ENCODE assay signal across 10 cellular contexts in the genomic region with DNA sequence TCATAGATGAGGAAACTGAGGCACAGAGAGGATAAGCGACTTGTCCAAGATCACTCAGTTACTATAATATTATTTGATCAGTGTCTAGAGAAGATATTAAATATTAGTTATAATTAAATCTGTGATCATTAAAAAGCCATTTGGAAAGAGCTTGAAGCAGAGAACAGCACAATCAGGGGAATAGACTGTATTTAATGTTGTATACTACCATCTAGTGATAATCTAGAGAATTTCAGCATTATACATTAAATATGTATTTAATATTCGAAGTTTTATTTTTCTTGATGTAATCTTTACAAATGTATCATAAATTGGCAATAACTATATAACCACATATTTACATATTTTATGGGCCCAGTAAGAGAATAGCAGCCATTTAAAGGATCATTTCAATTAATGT. TPM values are rescaled to one million over a fixed set of nuclear protein-coding genes. Genes with fewer than 3 reads are reported as not detected.
A peak's percentile ranks its signal among the peaks of the same experiment; 100 is the strongest.
DNase-seq lines count a peak whose midpoint lies in the region; ATAC-seq and TF ChIP-seq lines count a peak whose summit lies in the region.
"Had no signal": no experiment of that assay in that cellular context is flagged by ENCODE, and none has a peak within 500 bp of the region (broad histone marks: within the 10 kb centered on the region; RNA-seq: fewer than 3 reads in every experiment).

No MANE protein-coding gene starts in this region.

- POLR2A ChIA-PET in RWPE1 (lab: Yijun Ruan, JAX; ENCODE audit: low non-redundant PET), result no interaction called here

- H4K8ac ChIP-seq in mesendoderm (ENCODE audit: low read depth, low read length), result no peak overlapping the region

- WGBS in mesendoderm (ENCODE audit: extremely low coverage, insufficient coverage, low lambda C conversion rate), result no CpG with 5 or more reads among the region's 2 CpGs

- H2BK15ac ChIP-seq in mesendoderm (replicated peaks; ENCODE audit: low read depth), result no peak overlapping the region

- H3K27me3 ChIP-seq in mesendoderm (ENCODE audit: insufficient read depth, low read length, poor library complexity), result no peaks in the 10 kb centered on the region
- H3K27me3 ChIP-seq: SJSA1 had no signal

- no peak overlapping the region for H2AK5ac ChIP-seq in mesendoderm (ENCODE audit: low read length)

- no peaks in the 10 kb centered on the region for H3K36me3 Mint-ChIP-seq in glutamatergic neuron (ENCODE audit: unreplicated experiment)

- H3K27me3 Mint-ChIP-seq in glutamatergic neuron (ENCODE audit: unreplicated experiment), result no peaks in the 10 kb centered on the region

- H3K79me1 ChIP-seq in mesendoderm (ENCODE audit: low read length), result no peaks in the 10 kb centered on the region

- H2BK5ac ChIP-seq in mesendoderm (ENCODE audit: low read length), result no peak overlapping the region

- TF ChIP-seq CTCF in RWPE1 (conservative IDR thresholded peaks at IDR 0.05; ENCODE audit: low read depth), result peak; percentile 46; the same call in 1 of the 2 replicates
- TF ChIP-seq CTCF in glutamatergic neuron (IDR thresholded peaks at IDR 0.05; ENCODE audit: partially characterized antibody, unreplicated experiment), result no peak

- no peaks in the 10 kb centered on the region for H3K9me3 Mint-ChIP-seq in glutamatergic neuron (ENCODE audit: unreplicated experiment)

- H3K4me1 Mint-ChIP-seq in glutamatergic neuron (ENCODE audit: low read depth, unreplicated experiment), result no peaks in the 10 kb centered on the region

- no peak overlapping the region for H3K4me2 ChIP-seq in mesendoderm (ENCODE audit: low read length)

- H3K27ac ChIP-seq in RWPE1 (no peak overlapping the region), mesendoderm (ENCODE audit: low read depth, low read length) (no peak overlapping the region)
- H3K27ac ChIP-seq: SJSA1 had no signal

- H4K5ac ChIP-seq in mesendoderm (ENCODE audit: low read length), result no peak overlapping the region

- H2BK120ac ChIP-seq in mesendoderm (ENCODE audit: low read depth, low read length), result no peak overlapping the region

- H3K23ac ChIP-seq in mesendoderm (ENCODE audit: low read length), result no peak overlapping the region

- no peak overlapping the region for H3K18ac ChIP-seq in mesendoderm (ENCODE audit: low read length)

- no peak overlapping the region for H3K4me3 ChIP-seq in mesendoderm (ENCODE audit: low read length)
- H3K4me3 ChIP-seq: SJSA1 had no signal

- H3K4ac ChIP-seq in mesendoderm (ENCODE audit: low read depth, low read length), result no peak overlapping the region

- no peak overlapping the region for H3K4me3 Mint-ChIP-seq in glutamatergic neuron (ENCODE audit: unreplicated experiment)

- no peaks in the 10 kb centered on the region for H3K79me2 ChIP-seq in mesendoderm (ENCODE audit: control insufficient read depth, insufficient read depth, low read length)

- CTCF ChIA-PET in RWPE1 (lab: Yijun Ruan, JAX), result interaction anchor here (0.6 to 2.0 kb wide), 4 partner anchors 73 to 238 kb away, joined by 3 to 6 read pairs (median 4); no protein-coding TSS in a partner anchor

- H3K4me1 ChIP-seq in mesendoderm (ENCODE audit: control insufficient read depth, low read depth, low read length), result no peaks in the 10 kb centered on the region
- H3K4me1 ChIP-seq: SJSA1 had no signal

- DNase-seq in DMS 273 (lab: John Stamatoyannopoulos, UW; ENCODE audit: unreplicated experiment) (peak; percentile 49), DMS 273 treated with DMSO at 0.1 percent for 48 hours (lab: John Stamatoyannopoulos, UW) (no peak), RWPE1 (ENCODE audit: low spot score) (no peak), inferior parietal cortex (ENCODE audit: extremely low spot score) (peak; percentile 17), glutamatergic neuron (no peak), mesendoderm (no peak)
- no peak for DNase-seq in activated T-cell treated with anti-CD3 and anti-CD28 coated beads, Interleukin-2, amount 50 U/mL, for 48 hours

- H3K9ac ChIP-seq in mesendoderm (ENCODE audit: low read length), result no peak overlapping the region

- H3K36me3 ChIP-seq in mesendoderm (ENCODE audit: control insufficient read depth, insufficient read depth, low read length), result no peaks in the 10 kb centered on the region
- H3K36me3 ChIP-seq: SJSA1 had no signal

- H3K56ac ChIP-seq in mesendoderm (ENCODE audit: low read length), result no peak overlapping the region

- ATAC-seq in HG03135 (IDR thresholded peaks at IDR 0.05; ENCODE audit: unreplicated experiment), result peak; percentile 53

- H3K27ac Mint-ChIP-seq in glutamatergic neuron (ENCODE audit: unreplicated experiment), result no peak overlapping the region

RNA-seq across cellular contexts. Expression of gene C6orf58, which starts 37.7 kb away (rescaled TPM):
- total RNA-seq in glutamatergic neuron (ENCODE audit: unreplicated experiment), result not detected
- 0.03 TPM for polyA plus RNA-seq in mesendoderm (2013, experiment 1 of 2)
- 0.03 TPM for polyA plus RNA-seq in mesendoderm (2013, experiment 2 of 2)
- total RNA-seq: SJSA1 had no signal
- polyA plus RNA-seq: keratinocyte had no signal

Comparison
In these comparisons a context has a peak if more than half of its experiments do, and no peak if none do; other contexts are left out.
1. DNase-seq: peak in DMS 273 (single experiment) and inferior parietal cortex (single experiment); none in DMS 273 treated with DMSO at 0.1 percent for 48 hours (single experiment), RWPE1 (single experiment), glutamatergic neuron (single experiment), activated T-cell treated with anti-CD3 and anti-CD28 coated beads, Interleukin-2, amount 50 U/mL, for 48 hours (0 of 2) and mesendoderm (single experiment).